Comparison of ENCODE assay signal across 8 cellular contexts in the genomic region with DNA sequence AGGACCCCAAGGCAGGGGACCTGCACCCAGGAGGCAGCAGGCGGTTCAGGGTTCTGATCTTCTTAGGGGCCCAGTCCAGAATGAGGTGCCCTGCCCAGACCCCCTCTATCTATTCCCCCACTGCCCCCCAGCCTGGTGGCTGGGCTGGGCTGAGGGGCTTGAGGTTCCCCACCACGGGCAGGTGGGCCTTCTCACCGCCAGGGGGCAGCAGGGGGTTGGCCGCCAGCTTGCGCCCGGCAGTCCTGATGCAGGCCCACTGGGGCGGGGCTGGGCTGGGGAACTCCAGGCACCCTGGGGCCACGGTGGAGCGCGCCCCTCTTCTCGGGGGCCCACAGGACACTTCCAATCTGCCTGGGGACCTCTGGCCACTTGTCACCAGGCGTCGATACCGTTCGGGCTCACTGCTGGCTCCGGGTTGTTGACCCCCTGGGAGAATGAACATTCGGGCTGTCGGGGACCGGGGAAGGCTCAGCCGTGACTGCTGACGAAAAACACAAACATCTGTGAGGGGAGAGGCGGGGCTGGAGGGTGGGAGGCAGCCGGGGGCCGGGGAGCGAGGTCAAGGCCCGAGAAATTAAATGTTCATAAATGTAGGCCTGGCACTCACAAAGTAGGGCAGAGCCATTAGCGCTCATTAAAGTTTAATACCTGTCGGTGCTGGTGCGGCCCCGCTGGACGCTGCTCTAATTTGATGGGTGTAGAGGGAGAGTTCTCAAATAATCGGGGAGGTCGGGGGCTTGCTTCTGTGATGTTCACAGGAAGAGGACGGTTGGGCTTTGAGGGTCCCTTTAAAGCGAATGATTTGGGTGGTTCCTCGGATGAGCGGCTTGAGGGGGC.
DNase-seq lines count a peak whose midpoint lies in the region; ATAC-seq and TF ChIP-seq lines count a peak whose summit lies in the region.

No MANE protein-coding gene starts in this region.

- H3K36me3 ChIP-seq in ovary (no peaks in the 10 kb centered on the region), upper lobe of left lung (no peaks in the 10 kb centered on the region)

- H3K27me3 ChIP-seq in ovary, result no peaks in the 10 kb centered on the region
- no peaks in the 10 kb centered on the region for H3K27me3 ChIP-seq in upper lobe of left lung

- intact Hi-C loops in ovary (cut with DNase I), result loop anchor here in 2 of 4 donors (10.0 kb wide), 2 partner anchors 211 to 221 kb away; partner anchors contain the start of gene GSE1 (in 1 of the 2)

- TF ChIP-seq CTCF in ovary (IDR thresholded peaks at IDR 0.05), result peak; percentile 88 to 89 (median 88)
- peak; percentile 72 to 92 (median 84) for TF ChIP-seq CTCF in upper lobe of left lung (IDR thresholded peaks at IDR 0.05)

- no peak overlapping the region for H3K4me3 ChIP-seq in ovary
- no peak overlapping the region for H3K4me3 ChIP-seq in upper lobe of left lung

- H3K27ac ChIP-seq in ovary, result no peak overlapping the region
- no peak overlapping the region for H3K27ac ChIP-seq in upper lobe of left lung

- H3K9me3 ChIP-seq in ovary (no peaks in the 10 kb centered on the region), upper lobe of left lung (no peaks in the 10 kb centered on the region)

- H3K4me1 ChIP-seq in ovary (ENCODE audit: insufficient read depth) (peaks cover 17% of the 10 kb centered on the region), upper lobe of left lung (peaks cover 20 to 29% (median 25%) of the 10 kb centered on the region in 4 donors)

- TF ChIP-seq POLR2A in ovary (IDR thresholded peaks at IDR 0.05) (no peak), upper lobe of left lung (IDR thresholded peaks at IDR 0.05) (no peak)

- WGBS in ovary, 3 donors, result 42 to 56% (median 50%) methylated on average over 30 to 37 of the region's 37 CpGs
- 76 to 81% methylated on average over 22 to 31 of the region's 37 CpGs for WGBS in upper lobe of left lung, 2 donors

- DNase-seq in GM03348 (ENCODE audit: low spot score) (peak; percentile 90), NCI-H2171 (lab: John Stamatoyannopoulos, UW) (peak; percentile 86), fibroblast of gingiva (ENCODE audit: low read depth) (peak; percentile 27), ovary (peak; percentile 72 to 86 (median 82)), upper lobe of left lung (peak; percentile 50 to 92)
- DNase-seq in activated CD8-positive, alpha-beta memory T cell treated with anti-CD3 and anti-CD28 coated beads, Interleukin-2, amount 50 U/mL, for 4 hours, result peak; percentile 78

- TF ChIP-seq EP300 in ovary (IDR thresholded peaks at IDR 0.05) (no peak), upper lobe of left lung (IDR thresholded peaks at IDR 0.05) (no peak)

- peak in 1 of 2 donors; percentile 50 for ATAC-seq in upper lobe of left lung (ENCODE audit: low FRiP score in 2 of 2)
- ATAC-seq in HG02642 (IDR thresholded peaks at IDR 0.05; ENCODE audit: poor library complexity, unreplicated experiment), result no peak
- no peak for ATAC-seq in GM21619 (IDR thresholded peaks at IDR 0.05; ENCODE audit: unreplicated experiment)

Comparison
In these comparisons a context has a peak if more than half of its experiments do, and no peak if none do; other contexts are left out.
1. DNase-seq: peak in every context shown above with its lines; median percentile 90 in GM03348; 86 in NCI-H2171; 82 in ovary; 78 in activated CD8-positive, alpha-beta memory T cell treated with anti-CD3 and anti-CD28 coated beads, Interleukin-2, amount 50 U/mL, for 4 hours; 71 in upper lobe of left lung; 27 in fibroblast of gingiva.